ENCODE assay signal across 21 cellular contexts in genomic region chr18:30925795-30926194, GRCh38.
"Had no signal": no experiment of that assay in that cellular context is flagged by ENCODE, and none has a peak within 500 bp of the region (broad histone marks: within the 10 kb centered on the region; RNA-seq: fewer than 3 reads in every experiment).

No MANE protein-coding gene starts in this region.

- H3K4me3 Mint-ChIP-seq: central memory CD8-positive, alpha-beta T cell; effector memory CD8-positive, alpha-beta T cell; mesothelial cell of epicardium; naive B cell; nephron had no signal

- H3K9me3 Mint-ChIP-seq: mesothelial cell of epicardium, nephron had no signal

- H3K4me1 Mint-ChIP-seq: central memory CD8-positive, alpha-beta T cell had no signal

- ATAC-seq: effector memory CD8-positive, alpha-beta T cell; gastroesophageal sphincter; left lobe of liver; psoas muscle had no signal

- H3K27me3 Mint-ChIP-seq: central memory CD8-positive, alpha-beta T cell; effector memory CD8-positive, alpha-beta T cell; naive B cell had no signal

- DNase-seq: effector memory CD8-positive, alpha-beta T cell; esophagus squamous epithelium; foreskin fibroblast; glutamatergic neuron; mammary epithelial cell; naive B cell; psoas muscle; retina; sigmoid colon; stimulated activated CD4-positive, alpha-beta T cell treated with anti-CD3 and anti-CD28 coated beads, Interleukin-12 subunit alpha, Interleukin-12 subunit beta, amount 100 ng/mL, for 4 hours; stimulated activated naive CD4-positive, alpha-beta T cell; stomach; substantia nigra; transverse colon had no signal

- H3K4me3 ChIP-seq: esophagus squamous epithelium, gastroesophageal sphincter, psoas muscle, sigmoid colon, skin epidermis, stomach, thoracic aorta, transverse colon had no signal

- H3K36me3 Mint-ChIP-seq: mesothelial cell of epicardium, naive B cell had no signal

- H3K27ac Mint-ChIP-seq: effector memory CD8-positive, alpha-beta T cell; mesothelial cell of epicardium; naive B cell; nephron had no signal
